ENCODE assay signal across 28 cellular contexts in genomic region chr6:160960067-160960466, GRCh38. TPM values are rescaled to one million over a fixed set of nuclear protein-coding genes. Genes with fewer than 3 reads are reported as not detected.
DNase-seq lines count a peak whose midpoint lies in the region; ATAC-seq, FAIRE-seq and TF ChIP-seq lines count a peak whose summit lies in the region.
"Had no signal": no experiment of that assay in that cellular context is flagged by ENCODE, and none has a peak within 500 bp of the region (broad histone marks: within the 10 kb centered on the region; RNA-seq: fewer than 3 reads in every experiment).

No MANE protein-coding gene starts in this region.

- intact Hi-C loops in pancreas (cut with DNase I), result no loop called here

- no peak overlapping the region for H3K4ac ChIP-seq in mesenchymal stem cell (ENCODE audit: low read depth in 1 of 2, low read length in 2 of 2)

- H2AFZ ChIP-seq in GM23338, result peak overlapping the region; percentile 20; the same call in 1 of the 2 replicates
- H2AFZ ChIP-seq in mesenchymal stem cell (ENCODE audit: low read depth, low read length), result no peak overlapping the region

- H3K23ac ChIP-seq in mesenchymal stem cell (ENCODE audit: low read length in 2 of 2), result no peak overlapping the region

- no peak overlapping the region for H4K91ac ChIP-seq in mesenchymal stem cell (ENCODE audit: low read length)

- no peak overlapping the region for H2BK120ac ChIP-seq in mesenchymal stem cell (ENCODE audit: low read depth, low read length)

- no peak for FAIRE-seq in pancreas (lab: Jason Lieb, UNC)
- FAIRE-seq: D721Med, GM12891 had no signal

- peaks cover 4% of the 10 kb centered on the region for H3K27me3 Mint-ChIP-seq in GM23338 (ENCODE audit: insufficient read depth, low read depth, poor library complexity)

- no peaks in the 10 kb centered on the region for H3K79me2 ChIP-seq in GM23338 (replicated peaks; ENCODE audit: insufficient read depth)

- no peak overlapping the region for H3K4me3 ChIP-seq in GM23338
- H3K4me3 ChIP-seq in ectodermal cell (ENCODE audit: insufficient read depth, low read depth, low read length), result no peak overlapping the region
- H3K4me3 ChIP-seq in pancreas, result no peak overlapping the region
- H3K4me3 ChIP-seq in mesenchymal stem cell (ENCODE audit: insufficient read depth in 1 of 2, low read depth in 1 of 2, low read length in 2 of 2), result no peak overlapping the region
- H3K4me3 ChIP-seq: adrenal gland, heart left ventricle, right lobe of liver, uterus had no signal

- H2BK5ac ChIP-seq in mesenchymal stem cell (ENCODE audit: low read depth, low read length, poor library complexity, severe bottlenecking), result no peak overlapping the region

- H2BK12ac ChIP-seq in mesenchymal stem cell (ENCODE audit: low read length in 2 of 2), result no peak overlapping the region

- DNase-seq in GM23338 (ENCODE audit: low spot score) (no peak), NCI-H446 treated with DMSO at 0.1 percent for 48 hours (lab: John Stamatoyannopoulos, UW) (peak; percentile 55), pancreas (no peak), mesenchymal stem cell (no peak), superior temporal gyrus (ENCODE audit: extremely low spot score) (no peak)
- DNase-seq: activated B cell treated with CpG ODN at 0.5 μM for 24 hours; activated CD8-positive, alpha-beta memory T cell treated with anti-CD3 and anti-CD28 coated beads, Interleukin-2, amount 10 ng/mL, durations not matched to agents 7 days and 5 days; activated naive CD4-positive, alpha-beta T cell treated with Interleukin-2 at 50 U/mL for 16 hours; activated T-cell treated with anti-CD3 and anti-CD28 coated beads, Interleukin-2, amount 50 U/mL, for 48 hours; adrenal gland; effector CD4-positive, alpha-beta T cell; EL; heart left ventricle; naive thymus-derived CD8-positive, alpha-beta T cell; NCI-H1694 treated with DMSO at 0.1 percent for 48 hours; right lobe of liver; SHP77; stimulated activated CD4-positive, alpha-beta T cell treated with anti-CD3 and anti-CD28 coated beads, Interleukin-12 subunit alpha, Interleukin-12 subunit beta, amount 100 ng/mL, for 4 hours; stimulated activated CD4-positive, alpha-beta T cell treated with anti-CD3 and anti-CD28 coated beads, Interleukin-4, amount 100 ng/mL, for 1 hour; substantia nigra; T-helper 9 cell; uterus had no signal

- peaks cover 9% of the 10 kb centered on the region; the same call in 2 of the 3 replicates for H3K4me1 Mint-ChIP-seq in GM23338
- H3K4me1 Mint-ChIP-seq: activated B cell treated with CpG ODN at 0.5 μM for 24 hours; activated CD8-positive, alpha-beta memory T cell treated with anti-CD3 and anti-CD28 coated beads, Interleukin-2, amount 10 ng/mL, durations not matched to agents 7 days and 5 days; naive thymus-derived CD8-positive, alpha-beta T cell had no signal

- no peak overlapping the region for H3K14ac ChIP-seq in mesenchymal stem cell (ENCODE audit: low read length in 2 of 2)

- no peak overlapping the region for H2BK15ac ChIP-seq in mesenchymal stem cell (ENCODE audit: low read depth, poor library complexity, severe bottlenecking)

- H3K79me1 ChIP-seq in mesenchymal stem cell (replicated peaks; ENCODE audit: low read length, poor library complexity, severe bottlenecking), result no peaks in the 10 kb centered on the region

- H3K4me3 Mint-ChIP-seq in GM23338, result no peak overlapping the region
- H3K4me3 Mint-ChIP-seq: activated B cell treated with CpG ODN at 0.5 μM for 24 hours; activated CD8-positive, alpha-beta memory T cell treated with anti-CD3 and anti-CD28 coated beads, Interleukin-2, amount 10 ng/mL, durations not matched to agents 7 days and 5 days; naive thymus-derived CD8-positive, alpha-beta T cell had no signal

- H3K36me3 Mint-ChIP-seq in GM23338 (ENCODE audit: low read depth), result no peaks in the 10 kb centered on the region
- H3K36me3 Mint-ChIP-seq: activated CD8-positive, alpha-beta memory T cell treated with anti-CD3 and anti-CD28 coated beads, Interleukin-2, amount 10 ng/mL, durations not matched to agents 7 days and 5 days; naive thymus-derived CD8-positive, alpha-beta T cell had no signal

- H3K27ac ChIP-seq in GM23338 (ENCODE audit: low read depth) (no peak overlapping the region), ectodermal cell (ENCODE audit: insufficient read depth, low read depth, low read length, poor library complexity, severe bottlenecking) (peak overlapping the region; percentile 32), pancreas (peak overlapping the region; percentile 1 to 45 (median 30)), mesenchymal stem cell (ENCODE audit: low read length, poor library complexity, severe bottlenecking) (no peak overlapping the region)
- H3K27ac ChIP-seq: adrenal gland, epithelial cell of prostate, heart left ventricle, right lobe of liver, uterus had no signal

- H3K9me3 ChIP-seq in ectodermal cell (ENCODE audit: control insufficient read depth, low read length) (no peaks in the 10 kb centered on the region), pancreas (no peaks in the 10 kb centered on the region), mesenchymal stem cell (ENCODE audit: control insufficient read depth, low read length) (no peaks in the 10 kb centered on the region)
- H3K9me3 ChIP-seq: adrenal gland, heart left ventricle, right lobe of liver, uterus had no signal

- H3K27me3 ChIP-seq in GM23338 (ENCODE audit: insufficient read depth) (no peaks in the 10 kb centered on the region), ectodermal cell (ENCODE audit: control insufficient read depth, insufficient read depth, low read length, poor library complexity, severe bottlenecking) (no peaks in the 10 kb centered on the region), pancreas (no peaks in the 10 kb centered on the region), mesenchymal stem cell (ENCODE audit: control insufficient read depth in 1 of 2, insufficient read depth in 1 of 2, low read length in 2 of 2) (no peaks in the 10 kb centered on the region)
- H3K27me3 ChIP-seq: adrenal gland, heart left ventricle, right lobe of liver, uterus had no signal

- H3K4me2 ChIP-seq in GM23338 (no peak overlapping the region), mesenchymal stem cell (ENCODE audit: low read length, poor library complexity, severe bottlenecking) (no peak overlapping the region)

- no peaks in the 10 kb centered on the region for H4K20me1 ChIP-seq in GM23338 (replicated peaks; ENCODE audit: insufficient read depth)

- 0 out of 2 replicates have a peak, but pooled peaks cover 5% of the 10 kb centered on the region for H3K9me2 ChIP-seq in GM23338 (ENCODE audit: insufficient read depth)

- no peak overlapping the region for H3K9ac ChIP-seq in mesenchymal stem cell (ENCODE audit: low read length)

- H3K36me3 ChIP-seq in GM23338 (ENCODE audit: insufficient read depth) (no peaks in the 10 kb centered on the region), ectodermal cell (ENCODE audit: control insufficient read depth, insufficient read depth, low read length) (no peaks in the 10 kb centered on the region), pancreas (no peaks in the 10 kb centered on the region), mesenchymal stem cell (ENCODE audit: control insufficient read depth in 1 of 2, insufficient read depth in 2 of 2, low read depth in 1 of 2, low read length in 2 of 2) (no peaks in the 10 kb centered on the region)
- H3K36me3 ChIP-seq: adrenal gland, heart left ventricle, right lobe of liver, uterus had no signal

- no peak overlapping the region for H3K27ac Mint-ChIP-seq in GM23338
- H3K27ac Mint-ChIP-seq: activated B cell treated with CpG ODN at 0.5 μM for 24 hours; activated CD8-positive, alpha-beta memory T cell treated with anti-CD3 and anti-CD28 coated beads, Interleukin-2, amount 10 ng/mL, durations not matched to agents 7 days and 5 days; naive thymus-derived CD8-positive, alpha-beta T cell had no signal

- H3K4me1 ChIP-seq in GM23338 (ENCODE audit: insufficient read depth) (no peaks in the 10 kb centered on the region), ectodermal cell (ENCODE audit: control insufficient read depth, insufficient read depth, low read length) (peaks cover 19% of the 10 kb centered on the region), pancreas (peaks cover 13 to 17% (median 16%) of the 10 kb centered on the region in 3 donors), mesenchymal stem cell (ENCODE audit: control insufficient read depth, insufficient read depth, low read depth, low read length) (no peaks in the 10 kb centered on the region)
- H3K4me1 ChIP-seq: adrenal gland, heart left ventricle, right lobe of liver, uterus had no signal

- H4K8ac ChIP-seq in mesenchymal stem cell (ENCODE audit: low read length), result no peak overlapping the region

- no peaks in the 10 kb centered on the region for H3K9me3 Mint-ChIP-seq in GM23338
- H3K9me3 Mint-ChIP-seq: activated B cell treated with CpG ODN at 0.5 μM for 24 hours; naive thymus-derived CD8-positive, alpha-beta T cell had no signal

- ATAC-seq in GM23338 (no peak), pancreas (peak; percentile 18 to 70 (median 54)), GM21528 (IDR thresholded peaks at IDR 0.05; ENCODE audit: low FRiP score, unreplicated experiment) (no peak)
- ATAC-seq: activated CD8-positive, alpha-beta memory T cell treated with anti-CD3 and anti-CD28 coated beads, Interleukin-2, amount 10 ng/mL, durations not matched to agents 7 days and 5 days; heart left ventricle; naive thymus-derived CD8-positive, alpha-beta T cell; Panc1; right lobe of liver had no signal

- H3K18ac ChIP-seq in mesenchymal stem cell (ENCODE audit: low read depth in 1 of 2, low read length in 2 of 2), result no peak overlapping the region

- WGBS in ectodermal cell, 2 experiments, result 23 to 37% methylated on average over 2 of the region's 2 CpGs
- WGBS in pancreas, 2 donors, result 26 to 43% methylated on average over 2 of the region's 2 CpGs
- WGBS in mesenchymal stem cell, result 75% methylated on average over 2 of the region's 2 CpGs

- H3F3A ChIP-seq in GM23338 (replicated peaks; ENCODE audit: low read depth), result no peaks in the 10 kb centered on the region

- no peak overlapping the region for H2AK5ac ChIP-seq in mesenchymal stem cell (ENCODE audit: low read length, severe bottlenecking)

- no peak for TF ChIP-seq CTCF in GM23338 (conservative IDR thresholded peaks at IDR 0.05; ENCODE audit: low read depth in 2 of 2)
- no peak for TF ChIP-seq CTCF in pancreas (IDR thresholded peaks at IDR 0.05)

TF ChIP-seq in GM23338, 12 proteins besides CTCF, POLR2A, EP300 and RAD21 (continues in another document):
- no peak for TF ChIP-seq STAT1 (IDR thresholded peaks at IDR 0.05; ENCODE audit: unreplicated experiment)

RNA-seq across cellular contexts. Expression of gene MAP3K4, which starts 31.5 kb away (rescaled TPM):
- total RNA-seq in GM23338 (2014; rRNA removed; shearing (Covaris generic)), result 31.8 and 44.4 TPM in 2 replicates
- polyA plus RNA-seq in GM23338 (2016; fragmentation: Nextera tagmentation; extraction: Ambion mirVana) (48.8 and 56.6 TPM in 2 replicates), pancreas (10 to 100 TPM; 10.8 to 30.4 TPM)
- 54.9 TPM for polyA plus RNA-seq in ectodermal cell (2013, experiment 1 of 4)
- polyA plus RNA-seq in ectodermal cell (2013, experiment 2 of 4), result 37.5 TPM
- polyA plus RNA-seq in ectodermal cell (2013, experiment 3 of 4), result 34.3 TPM
- 33.8 TPM for polyA plus RNA-seq in ectodermal cell (2013, experiment 4 of 4)
- total RNA-seq in pancreas, result 10 to 100 TPM; 20.4 to 32.0 (median 25.3) TPM
- 10.3 TPM for polyA plus RNA-seq in mesenchymal stem cell (2013, experiment 1 of 2)
- 8.7 TPM for polyA plus RNA-seq in mesenchymal stem cell (2013, experiment 2 of 2)

Comparison
In these comparisons a context has a peak if more than half of its experiments do, and no peak if none do; other contexts are left out.
1. ATAC-seq: peak in pancreas (4 of 4); none in GM23338 (single experiment) and GM21528 (single experiment).
2. H3K27ac ChIP-seq: peak in ectodermal cell (single experiment) and pancreas (4 of 4); none in GM23338 (single experiment) and mesenchymal stem cell (single experiment).